Comparison of ENCODE assay signal across 11 cellular contexts in the genomic region with DNA sequence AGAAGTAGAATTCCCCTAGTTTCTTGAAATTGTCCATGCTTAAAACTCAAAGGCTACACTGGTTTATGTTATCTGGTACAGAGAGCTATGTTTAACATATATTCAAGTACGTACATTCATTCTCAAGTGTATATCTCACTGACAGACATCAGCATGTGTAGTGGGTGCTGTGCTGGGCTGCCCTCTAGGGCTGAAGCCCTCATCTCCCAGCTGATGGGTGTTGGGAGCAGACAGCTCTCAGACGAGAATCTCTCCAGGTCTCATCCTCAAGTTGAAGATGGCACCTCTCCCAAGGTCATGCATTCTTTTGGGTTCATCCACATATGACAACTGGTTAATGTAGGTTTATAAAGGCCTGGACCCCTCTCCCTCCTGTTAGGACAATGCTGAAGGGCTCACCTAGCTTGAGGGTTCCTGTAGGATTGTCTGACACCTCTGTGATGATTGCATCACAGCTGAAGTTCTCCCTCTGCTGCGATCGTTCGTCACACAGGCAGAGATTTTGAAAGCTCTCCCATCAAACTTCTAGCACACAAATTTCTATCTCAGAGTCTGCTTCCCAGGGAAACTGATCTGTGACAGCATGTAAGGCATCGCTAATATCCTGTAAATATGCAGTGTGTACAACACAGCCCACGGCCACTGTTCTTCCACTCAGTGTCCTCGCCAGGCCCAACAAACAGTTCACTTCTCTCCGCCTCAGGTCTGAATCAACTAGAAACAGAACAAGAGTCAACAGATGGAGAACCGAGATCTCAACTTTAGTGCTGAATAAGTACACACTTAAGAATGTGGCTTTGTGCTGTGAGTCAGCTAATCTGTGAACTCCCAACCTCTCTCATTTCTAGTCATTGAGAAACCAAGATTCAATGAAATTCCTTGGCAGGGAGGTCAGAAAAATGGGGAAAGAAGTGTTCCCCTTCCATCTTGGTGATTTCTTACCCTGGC. TPM values are rescaled to one million over a fixed set of nuclear protein-coding genes. Genes with fewer than 3 reads are reported as not detected.
A peak's percentile ranks its signal among the peaks of the same experiment; 100 is the strongest.
DNase-seq lines count a peak whose midpoint lies in the region; ATAC-seq lines count a peak whose summit lies in the region.
"Had no signal": no experiment of that assay in that cellular context is flagged by ENCODE, and none has a peak within 500 bp of the region (broad histone marks: within the 10 kb centered on the region; RNA-seq: fewer than 3 reads in every experiment).

No MANE protein-coding gene starts in this region.

- no peaks in the 10 kb centered on the region for H3K9me3 ChIP-seq in CD4-positive, alpha-beta memory T cell (ENCODE audit: control insufficient read depth in 1 of 2, low read length in 2 of 2)

- ATAC-seq in stimulated activated effector memory CD8-positive, alpha-beta T cell treated with anti-CD3 and anti-CD28 coated beads, Interleukin-12 subunit alpha, Interleukin-12 subunit beta, amount 100 ng/mL, for 72 hours = peak; percentile 91

- intact Hi-C loops in activated CD4-positive, alpha-beta T cell treated with anti-CD3 and anti-CD28 coated beads, Interleukin-2, amount 10 ng/mL, durations not matched to agents 24 days and 14 days (cut with micrococcal nuclease) = no loop called here
- intact Hi-C loops in CD4-positive, alpha-beta memory T cell (cut with micrococcal nuclease) = no loop called here

- H3K9me3 Mint-ChIP-seq in activated CD4-positive, alpha-beta T cell treated with anti-CD3 and anti-CD28 coated beads, Interleukin-2, amount 10 ng/mL, durations not matched to agents 24 days and 14 days = no peaks in the 10 kb centered on the region
- H3K9me3 Mint-ChIP-seq in stimulated activated effector memory CD8-positive, alpha-beta T cell treated with anti-CD3 and anti-CD28 coated beads, Interleukin-12 subunit alpha, Interleukin-12 subunit beta, amount 100 ng/mL, for 72 hours = no peaks in the 10 kb centered on the region
- H3K9me3 Mint-ChIP-seq in T-helper 2 cell treated with Interferon-gamma antibody and Interleukin-4, amounts not matched to agents 5 μg/mL and 100 μg/mL, for 36 hours = no peaks in the 10 kb centered on the region
- peaks cover 0 to 6% (median under 1%) of the 10 kb centered on the region in 8 donors for H3K9me3 Mint-ChIP-seq in CD4-positive, alpha-beta memory T cell

- no peak overlapping the region for H3K4me3 ChIP-seq in CD4-positive, alpha-beta memory T cell (ENCODE audit: low read length in 2 of 2)
- H3K4me3 ChIP-seq: uterus had no signal

- peak overlapping the region; percentile 83 for H3K27ac Mint-ChIP-seq in activated CD4-positive, alpha-beta T cell treated with anti-CD3 and anti-CD28 coated beads, Interleukin-2, amount 10 ng/mL, durations not matched to agents 24 days and 14 days
- peak overlapping the region; percentile 60 for H3K27ac Mint-ChIP-seq in stimulated activated effector memory CD8-positive, alpha-beta T cell treated with anti-CD3 and anti-CD28 coated beads, Interleukin-12 subunit alpha, Interleukin-12 subunit beta, amount 100 ng/mL, for 72 hours
- no peak overlapping the region for H3K27ac Mint-ChIP-seq in T-helper 2 cell treated with Interferon-gamma antibody and Interleukin-4, amounts not matched to agents 5 μg/mL and 100 μg/mL, for 36 hours
- H3K27ac Mint-ChIP-seq in CD4-positive, alpha-beta memory T cell = no peak overlapping the region
- H3K27ac Mint-ChIP-seq: B cell had no signal

- H3K4me1 ChIP-seq in CD4-positive, alpha-beta memory T cell (ENCODE audit: insufficient read depth, low read length) = no peaks in the 10 kb centered on the region
- H3K4me1 ChIP-seq: uterus had no signal

- H3K27me3 ChIP-seq in CD4-positive, alpha-beta memory T cell (ENCODE audit: insufficient read depth, low read length) = no peaks in the 10 kb centered on the region
- H3K27me3 ChIP-seq: uterus had no signal

- CTCF ChIA-PET in CD4-positive, alpha-beta memory T cell (lab: Charles Lee; ENCODE audit: partially characterized antibody) = no interaction called here

- no peak overlapping the region for H3K27ac ChIP-seq in CD4-positive, alpha-beta memory T cell (ENCODE audit: low read depth, low read length)
- H3K27ac ChIP-seq: uterus had no signal

- no peak for DNase-seq in activated CD4-positive, alpha-beta T cell treated with anti-CD3 and anti-CD28 coated beads, Interleukin-2, amount 10 ng/mL, durations not matched to agents 24 days and 14 days
- DNase-seq in activated CD4-positive, alpha-beta T cell treated with anti-CD3 and anti-CD28 coated beads, Interleukin-2, amount 50 U/mL, for 1 hour = no peak
- DNase-seq in NCI-H524 treated with DMSO at 0.1 percent for 48 hours (lab: John Stamatoyannopoulos, UW) (peak; percentile 8), fibroblast of gingiva (ENCODE audit: low read depth) (peak; percentile 88), NCI-H146 (lab: John Stamatoyannopoulos, UW) (no peak)
- no peak for DNase-seq in stimulated activated effector memory CD8-positive, alpha-beta T cell treated with anti-CD3 and anti-CD28 coated beads, Interleukin-12 subunit alpha, Interleukin-12 subunit beta, amount 100 ng/mL, for 72 hours (ENCODE audit: low spot score in 2 of 2)
- no peak for DNase-seq in T-helper 2 cell treated with Interferon-gamma antibody and Interleukin-4, amounts not matched to agents 5 μg/mL and 100 μg/mL, for 36 hours (ENCODE audit: low spot score)
- no peak for DNase-seq in CD4-positive, alpha-beta memory T cell
- DNase-seq: activated effector memory CD4-positive, alpha-beta T cell treated with Interleukin-2 at 50 U/mL for 16 hours; uterus had no signal

- POLR2A ChIA-PET in CD4-positive, alpha-beta memory T cell (lab: Charles Lee; ENCODE audit: partially characterized antibody) = no interaction called here

- H3K4me3 Mint-ChIP-seq in activated CD4-positive, alpha-beta T cell treated with anti-CD3 and anti-CD28 coated beads, Interleukin-2, amount 10 ng/mL, durations not matched to agents 24 days and 14 days = no peak overlapping the region
- peak overlapping the region; percentile 35 for H3K4me3 Mint-ChIP-seq in stimulated activated effector memory CD8-positive, alpha-beta T cell treated with anti-CD3 and anti-CD28 coated beads, Interleukin-12 subunit alpha, Interleukin-12 subunit beta, amount 100 ng/mL, for 72 hours
- H3K4me3 Mint-ChIP-seq in T-helper 2 cell treated with Interferon-gamma antibody and Interleukin-4, amounts not matched to agents 5 μg/mL and 100 μg/mL, for 36 hours = no peak overlapping the region
- H3K4me3 Mint-ChIP-seq in CD4-positive, alpha-beta memory T cell = no peak overlapping the region
- H3K4me3 Mint-ChIP-seq: B cell had no signal

- no peaks in the 10 kb centered on the region for H3K27me3 Mint-ChIP-seq in activated CD4-positive, alpha-beta T cell treated with anti-CD3 and anti-CD28 coated beads, Interleukin-2, amount 10 ng/mL, durations not matched to agents 24 days and 14 days
- no peaks in the 10 kb centered on the region for H3K27me3 Mint-ChIP-seq in T-helper 2 cell treated with Interferon-gamma antibody and Interleukin-4, amounts not matched to agents 5 μg/mL and 100 μg/mL, for 36 hours (ENCODE audit: low read depth)
- H3K27me3 Mint-ChIP-seq in CD4-positive, alpha-beta memory T cell = no peaks in the 10 kb centered on the region
- H3K27me3 Mint-ChIP-seq: B cell had no signal

- H3K36me3 Mint-ChIP-seq in activated CD4-positive, alpha-beta T cell treated with anti-CD3 and anti-CD28 coated beads, Interleukin-2, amount 10 ng/mL, durations not matched to agents 24 days and 14 days (ENCODE audit: low read depth) = peaks cover 51% of the 10 kb centered on the region
- H3K36me3 Mint-ChIP-seq in stimulated activated effector memory CD8-positive, alpha-beta T cell treated with anti-CD3 and anti-CD28 coated beads, Interleukin-12 subunit alpha, Interleukin-12 subunit beta, amount 100 ng/mL, for 72 hours = peaks cover 69% of the 10 kb centered on the region
- H3K36me3 Mint-ChIP-seq in T-helper 2 cell treated with Interferon-gamma antibody and Interleukin-4, amounts not matched to agents 5 μg/mL and 100 μg/mL, for 36 hours (ENCODE audit: low read depth) = peaks cover 55% of the 10 kb centered on the region
- H3K36me3 Mint-ChIP-seq in CD4-positive, alpha-beta memory T cell = peaks cover 65 to 70% of the 10 kb centered on the region in 2 donors

- peaks cover 11% of the 10 kb centered on the region for H3K4me1 Mint-ChIP-seq in activated CD4-positive, alpha-beta T cell treated with anti-CD3 and anti-CD28 coated beads, Interleukin-2, amount 10 ng/mL, durations not matched to agents 24 days and 14 days
- H3K4me1 Mint-ChIP-seq in stimulated activated effector memory CD8-positive, alpha-beta T cell treated with anti-CD3 and anti-CD28 coated beads, Interleukin-12 subunit alpha, Interleukin-12 subunit beta, amount 100 ng/mL, for 72 hours = peaks cover 29% of the 10 kb centered on the region
- H3K4me1 Mint-ChIP-seq in T-helper 2 cell treated with Interferon-gamma antibody and Interleukin-4, amounts not matched to agents 5 μg/mL and 100 μg/mL, for 36 hours (ENCODE audit: low read depth) = peaks cover 6% of the 10 kb centered on the region
- peaks cover 0 to 15% (median 7%) of the 10 kb centered on the region in 4 donors for H3K4me1 Mint-ChIP-seq in CD4-positive, alpha-beta memory T cell
- H3K4me1 Mint-ChIP-seq: B cell had no signal

- peaks cover 11% of the 10 kb centered on the region for H3K36me3 ChIP-seq in CD4-positive, alpha-beta memory T cell (ENCODE audit: insufficient read depth, low read length)
- H3K36me3 ChIP-seq: uterus had no signal

RNA-seq across cellular contexts. Expression of gene PREP, which starts 43.2 kb away (rescaled TPM):
- 55.2 and 56.2 TPM in 2 replicates for total RNA-seq in activated CD4-positive, alpha-beta T cell treated with anti-CD3 and anti-CD28 coated beads, Interleukin-2, amount 10 ng/mL, durations not matched to agents 24 days and 14 days
- 10 to 100 TPM; 34.4 to 34.8 TPM for total RNA-seq in CD4-positive, alpha-beta memory T cell
- 10 to 100 TPM; 29.8 to 43.6 TPM for polyA plus RNA-seq in CD4-positive, alpha-beta memory T cell

Comparison
In these comparisons a context has a peak if more than half of its experiments do, and no peak if none do; other contexts are left out.
1. DNase-seq: peak in NCI-H524 treated with DMSO at 0.1 percent for 48 hours (single experiment) and fibroblast of gingiva (single experiment); none in activated CD4-positive, alpha-beta T cell treated with anti-CD3 and anti-CD28 coated beads, Interleukin-2, amount 10 ng/mL, durations not matched to agents 24 days and 14 days (single experiment), activated CD4-positive, alpha-beta T cell treated with anti-CD3 and anti-CD28 coated beads, Interleukin-2, amount 50 U/mL, for 1 hour (single experiment), stimulated activated effector memory CD8-positive, alpha-beta T cell treated with anti-CD3 and anti-CD28 coated beads, Interleukin-12 subunit alpha, Interleukin-12 subunit beta, amount 100 ng/mL, for 72 hours (0 of 2), NCI-H146 (single experiment), T-helper 2 cell treated with Interferon-gamma antibody and Interleukin-4, amounts not matched to agents 5 μg/mL and 100 μg/mL, for 36 hours (single experiment) and CD4-positive, alpha-beta memory T cell (0 of 5).
2. H3K27ac Mint-ChIP-seq: peak in activated CD4-positive, alpha-beta T cell treated with anti-CD3 and anti-CD28 coated beads, Interleukin-2, amount 10 ng/mL, durations not matched to agents 24 days and 14 days (single experiment) and stimulated activated effector memory CD8-positive, alpha-beta T cell treated with anti-CD3 and anti-CD28 coated beads, Interleukin-12 subunit alpha, Interleukin-12 subunit beta, amount 100 ng/mL, for 72 hours (single experiment); none in T-helper 2 cell treated with Interferon-gamma antibody and Interleukin-4, amounts not matched to agents 5 μg/mL and 100 μg/mL, for 36 hours (single experiment) and CD4-positive, alpha-beta memory T cell (0 of 7).